Comparison of ENCODE assay signal across 1 cellular context in genomic region chr5:38830521-38831051, GRCh38.
TF ChIP-seq lines count a peak whose summit lies in the region.

No MANE protein-coding gene starts in this region.

TF ChIP-seq in HepG2, 621 proteins besides CTCF, POLR2A, EP300 and RAD21 (continued from another document and continues in another):
- TF ChIP-seq AHDC1 (CRISPR knock-in tag; IDR thresholded peaks at IDR 0.05; ENCODE audit: borderline replicate concordance) (peak; percentile 91), ZNF670 (CRISPR knock-in tag; IDR thresholded peaks at IDR 0.05; ENCODE audit: borderline replicate concordance) (no peak), CBX1 (IDR thresholded peaks at IDR 0.05; ENCODE audit: low read depth) (peak; percentile 79), SIX1 (CRISPR knock-in tag; IDR thresholded peaks at IDR 0.05; ENCODE audit: borderline replicate concordance) (no peak), CENPT (CRISPR knock-in tag; IDR thresholded peaks at IDR 0.05; ENCODE audit: low read depth) (no peak), ZNF589 (CRISPR knock-in tag; conservative IDR thresholded peaks at IDR 0.05) (no peak), GATA4 (IDR thresholded peaks at IDR 0.05; ENCODE audit: borderline replicate concordance, low read depth) (no peak), HDAC1 (CRISPR knock-in tag; IDR thresholded peaks at IDR 0.05) (peak; percentile 65), MEF2D (CRISPR knock-in tag; IDR thresholded peaks at IDR 0.05) (no peak), MAF1 (CRISPR knock-in tag; IDR thresholded peaks at IDR 0.05; ENCODE audit: borderline replicate concordance) (no peak), ZNF782 (CRISPR knock-in tag; IDR thresholded peaks at IDR 0.05; ENCODE audit: borderline replicate concordance) (no peak), REL (CRISPR knock-in tag; conservative IDR thresholded peaks at IDR 0.05) (no peak), ZSCAN30 (CRISPR knock-in tag; IDR thresholded peaks at IDR 0.05) (no peak), PCBP1 (IDR thresholded peaks at IDR 0.05; ENCODE audit: borderline replicate concordance, low read depth, low read length) (no peak), GTF3A (CRISPR knock-in tag; conservative IDR thresholded peaks at IDR 0.05) (no peak), GTF2F1 (IDR thresholded peaks at IDR 0.05; ENCODE audit: low read length) (no peak), ZFP91 (CRISPR knock-in tag; IDR thresholded peaks at IDR 0.05; ENCODE audit: borderline replicate concordance) (0 out of 2 replicates have a peak, but pooled peaks have one; percentile 34), ZNF597 (CRISPR knock-in tag; IDR thresholded peaks at IDR 0.05) (no peak), ZNF512 (CRISPR knock-in tag; IDR thresholded peaks at IDR 0.05) (no peak), ZNF407 (CRISPR knock-in tag; IDR thresholded peaks at IDR 0.05; ENCODE audit: not compliant biosample characterization) (no peak), CHD2 (IDR thresholded peaks at IDR 0.05; ENCODE audit: low read depth, low read length) (no peak), GLI4 (CRISPR knock-in tag; IDR thresholded peaks at IDR 0.05; ENCODE audit: borderline replicate concordance) (no peak), IRF9 (CRISPR knock-in tag; IDR thresholded peaks at IDR 0.05; ENCODE audit: borderline replicate concordance) (0 out of 2 replicates have a peak, but pooled peaks have one; percentile 30), ZNF788 (CRISPR knock-in tag; IDR thresholded peaks at IDR 0.05; ENCODE audit: borderline replicate concordance) (peak; percentile 36; the same call in 1 of the 2 replicates), HOXD1 (CRISPR knock-in tag; IDR thresholded peaks at IDR 0.05) (no peak), KLF16 (CRISPR knock-in tag; IDR thresholded peaks at IDR 0.05) (peak in 1 of 2 experiments; percentile 24; a peak in 1 of 4 replicates), SETDB1 (CRISPR knock-in tag; IDR thresholded peaks at IDR 0.05; ENCODE audit: borderline replicate concordance) (no peak), SRSF4 (IDR thresholded peaks at IDR 0.05; ENCODE audit: low read depth, low read length, poor library complexity, severe bottlenecking) (no peak), ZBTB42 (CRISPR knock-in tag; IDR thresholded peaks at IDR 0.05) (no peak), FOXO4 (CRISPR knock-in tag; conservative IDR thresholded peaks at IDR 0.05) (no peak), NCOR1 (IDR thresholded peaks at IDR 0.05; ENCODE audit: borderline replicate concordance, low read length) (peak; percentile 77; the same call in 1 of the 2 replicates), NFE2L1 (CRISPR knock-in tag; IDR thresholded peaks at IDR 0.05; ENCODE audit: borderline replicate concordance) (no peak), CENPBD1 (CRISPR knock-in tag; IDR thresholded peaks at IDR 0.05; ENCODE audit: borderline replicate concordance, low read depth) (no peak), ZNF484 (CRISPR knock-in tag; IDR thresholded peaks at IDR 0.05; ENCODE audit: borderline replicate concordance, low read depth) (no peak), MEIS1 (CRISPR knock-in tag; IDR thresholded peaks at IDR 0.05; ENCODE audit: borderline replicate concordance) (peak; percentile 31; the same call in 1 of the 2 replicates), ZMYM4 (CRISPR knock-in tag; IDR thresholded peaks at IDR 0.05) (peak; percentile 85), JARID2 (CRISPR knock-in tag; IDR thresholded peaks at IDR 0.05; ENCODE audit: insufficient replicate concordance) (no peak), ZNF292 (CRISPR knock-in tag; IDR thresholded peaks at IDR 0.05; ENCODE audit: borderline replicate concordance, low read depth) (no peak), ELF1 (CRISPR knock-in tag; IDR thresholded peaks at IDR 0.05) (peak; percentile 40; the same call in 1 of the 2 replicates)
